26 cellular contexts compared by ENCODE assay signal in genomic region chr19:33681081-33681680, GRCh38. TPM values are rescaled to one million over a fixed set of nuclear protein-coding genes. Genes with fewer than 3 reads are reported as not detected.
"Had no signal": no experiment of that assay in that cellular context is flagged by ENCODE, and none has a peak within 500 bp of the region (broad histone marks: within the 10 kb centered on the region; RNA-seq: fewer than 3 reads in every experiment).

No MANE protein-coding gene starts in this region.

- ATAC-seq: K562 had no signal

- DNase-seq: Kasumi-1, MV-4-11, NCI-H1048, NCI-H1105, NCI-H1417, NCI-H1436 treated with DMSO at 0.1 percent for 48 hours, NCI-H1694, NCI-H187 treated with DMSO at 0.1 percent for 48 hours, NCI-H2081, NCI-H2107, NCI-H226, NCI-H446, NCI-H510A, NCI-H524 treated with DMSO at 0.1 percent for 48 hours, NCI-H69, NCI-H774, Right ventricle myocardium superior, RPMI8226, SIG-M5 had no signal

- H3K4me3 ChIP-seq: K562, SJSA1, SK-N-MC had no signal

- H3K4me1 Mint-ChIP-seq: IgD-negative memory B cell had no signal

- H3K36me3 ChIP-seq: SJSA1 had no signal

- H3K4me3 Mint-ChIP-seq: IgD-negative memory B cell had no signal

- H3K36me3 Mint-ChIP-seq: IgD-negative memory B cell had no signal

- H3K9me3 ChIP-seq: SJSA1 had no signal

- H3K27ac ChIP-seq: HL-60, KMS-11, SJSA1, SK-N-MC had no signal

- H3K27ac Mint-ChIP-seq: IgD-negative memory B cell had no signal

- H3K4me1 ChIP-seq: SJSA1 had no signal

RNA-seq across cellular contexts. Expression of gene CHST8, which starts 59.4 kb away (rescaled TPM):
- total RNA-seq: MCF 10A, Right ventricle myocardium superior, SJSA1 had no signal
- polyA plus RNA-seq: IgD-negative memory B cell, K562 had no signal
